In genomic region chr9:34463098-34463900, GRCh38 we compare ENCODE assay signal across 12 cellular contexts. TPM values are rescaled to one million over a fixed set of nuclear protein-coding genes. Genes with fewer than 3 reads are reported as not detected.
DNase-seq lines count a peak whose midpoint lies in the region; ATAC-seq and TF ChIP-seq lines count a peak whose summit lies in the region.
"Had no signal": no experiment of that assay in that cellular context is flagged by ENCODE, and none has a peak within 500 bp of the region (broad histone marks: within the 10 kb centered on the region; RNA-seq: fewer than 3 reads in every experiment).

No MANE protein-coding gene starts in this region.

- H3K4me1 Mint-ChIP-seq in activated CD8-positive, alpha-beta memory T cell treated with anti-CD3 and anti-CD28 coated beads, Interleukin-2, amount 10 ng/mL, durations not matched to agents 7 days and 5 days: peaks cover 16% of the 10 kb centered on the region
- H3K4me1 Mint-ChIP-seq in CD8-positive, alpha-beta T cell (ENCODE audit: low read depth): peaks cover 8% of the 10 kb centered on the region

- CTCF ChIA-PET in activated CD8-positive, alpha-beta memory T cell treated with anti-CD3 and anti-CD28 coated beads, Interleukin-2, amount 10 ng/mL, durations not matched to agents 7 days and 5 days (lab: Charles Lee): interaction anchor here (0.9 to 1.8 kb wide), 5 partner anchors 8 to 140 kb away, joined by 3 to 4 read pairs (median 3); no protein-coding TSS in a partner anchor
- CTCF ChIA-PET in CD8-positive, alpha-beta T cell (lab: Charles Lee): interaction anchor here (1.0 to 1.9 kb wide), 3 partner anchors 18 to 140 kb away, joined by 3 to 5 read pairs (median 4); no protein-coding TSS in a partner anchor

- H3K4me3 ChIP-seq in CD8-positive, alpha-beta T cell (ENCODE audit: low read depth, low read length): no peak overlapping the region
- H3K4me3 ChIP-seq: BLaER1 had no signal

- H3K36me3 ChIP-seq in CD8-positive, alpha-beta T cell (ENCODE audit: insufficient read depth, low read length): no peaks in the 10 kb centered on the region
- H3K36me3 ChIP-seq: BLaER1 had no signal

- POLR2A ChIA-PET in CD8-positive, alpha-beta T cell (lab: Charles Lee): no interaction called here

- no peak for TF ChIP-seq CTCF in CD8-positive, alpha-beta T cell (IDR thresholded peaks at IDR 0.05)

- no peaks in the 10 kb centered on the region for H3K36me3 Mint-ChIP-seq in activated CD8-positive, alpha-beta memory T cell treated with anti-CD3 and anti-CD28 coated beads, Interleukin-2, amount 10 ng/mL, durations not matched to agents 7 days and 5 days
- no peaks in the 10 kb centered on the region for H3K36me3 Mint-ChIP-seq in CD8-positive, alpha-beta T cell

- H3K4me1 ChIP-seq in CD8-positive, alpha-beta T cell (ENCODE audit: insufficient read depth, low read length): no peaks in the 10 kb centered on the region

- H3K27me3 Mint-ChIP-seq in activated CD8-positive, alpha-beta memory T cell treated with anti-CD3 and anti-CD28 coated beads, Interleukin-2, amount 10 ng/mL, durations not matched to agents 7 days and 5 days: peaks cover 12% of the 10 kb centered on the region
- H3K27me3 Mint-ChIP-seq in CD8-positive, alpha-beta T cell (ENCODE audit: low read depth): no peaks in the 10 kb centered on the region

- intact Hi-C loops in CD8-positive, alpha-beta T cell (cut with DNase I, micrococcal nuclease): no loop called here

- no peak overlapping the region for H3K27ac ChIP-seq in CD8-positive, alpha-beta T cell (ENCODE audit: low read depth, low read length)
- H3K27ac ChIP-seq: BLaER1 had no signal

- H3K9me3 Mint-ChIP-seq in activated CD8-positive, alpha-beta memory T cell treated with anti-CD3 and anti-CD28 coated beads, Interleukin-2, amount 10 ng/mL, durations not matched to agents 7 days and 5 days (ENCODE audit: low read depth): no peaks in the 10 kb centered on the region
- no peaks in the 10 kb centered on the region for H3K9me3 Mint-ChIP-seq in CD8-positive, alpha-beta T cell

- no peaks in the 10 kb centered on the region for H3K9me3 ChIP-seq in CD8-positive, alpha-beta T cell (ENCODE audit: low read length)
- H3K9me3 ChIP-seq: BLaER1 had no signal

- no peaks in the 10 kb centered on the region for H3K27me3 ChIP-seq in CD8-positive, alpha-beta T cell (ENCODE audit: insufficient read depth, low read length)
- H3K27me3 ChIP-seq: BLaER1 had no signal

- peak; percentile 20 for ATAC-seq in activated CD8-positive, alpha-beta memory T cell treated with anti-CD3 and anti-CD28 coated beads, Interleukin-2, amount 10 ng/mL, durations not matched to agents 7 days and 5 days
- ATAC-seq in SK-N-SH treated with all-trans-retinoic acid at 6 μM for 48 hours: peak; percentile 76
- ATAC-seq in stimulated activated naive CD8-positive, alpha-beta T cell treated with anti-CD3 and anti-CD28 coated beads, Interleukin-15, Interleukin-2, amounts not matched to agents 100 U/mL and 50 U/mL, for 24 hours: peak; percentile 86
- no peak for ATAC-seq in GM19397 (IDR thresholded peaks at IDR 0.05; ENCODE audit: unreplicated experiment)
- no peak for ATAC-seq in CD8-positive, alpha-beta T cell
- ATAC-seq: left lobe of liver had no signal

- H3K27ac Mint-ChIP-seq in activated CD8-positive, alpha-beta memory T cell treated with anti-CD3 and anti-CD28 coated beads, Interleukin-2, amount 10 ng/mL, durations not matched to agents 7 days and 5 days: no peak overlapping the region
- H3K27ac Mint-ChIP-seq in CD8-positive, alpha-beta T cell: no peak overlapping the region

- no peak for DNase-seq in activated CD8-positive, alpha-beta memory T cell treated with anti-CD3 and anti-CD28 coated beads, Interleukin-2, amount 10 ng/mL, durations not matched to agents 7 days and 5 days
- DNase-seq in activated CD8-positive, alpha-beta memory T cell treated with anti-CD3 and anti-CD28 coated beads, Interleukin-2, amount 50 U/mL, for 4 hours: no peak
- DNase-seq in fibroblast of peridontal ligament (ENCODE audit: extremely low read depth) (peak; percentile 66), NCI-H1417 treated with DMSO at 0.1 percent for 48 hours (lab: John Stamatoyannopoulos, UW) (no peak)
- DNase-seq in stimulated activated naive CD8-positive, alpha-beta T cell treated with anti-CD3 and anti-CD28 coated beads, Interleukin-15, Interleukin-2, amounts not matched to agents 100 U/mL and 50 U/mL, for 24 hours: peak; percentile 71
- no peak for DNase-seq in CD8-positive, alpha-beta T cell
- DNase-seq: cortex of kidney had no signal

- H3K4me3 Mint-ChIP-seq in activated CD8-positive, alpha-beta memory T cell treated with anti-CD3 and anti-CD28 coated beads, Interleukin-2, amount 10 ng/mL, durations not matched to agents 7 days and 5 days: no peak overlapping the region
- H3K4me3 Mint-ChIP-seq in CD8-positive, alpha-beta T cell: no peak overlapping the region

TF ChIP-seq in SK-N-SH treated with all-trans-retinoic acid at 6 μM for 48 hours, 23 proteins besides CTCF, POLR2A, EP300 and RAD21 (continues in another document):
- TF ChIP-seq CREB5 (CRISPR knock-in tag; IDR thresholded peaks at IDR 0.05; ENCODE audit: low read depth) (no peak), ZFP3 (CRISPR knock-in tag; IDR thresholded peaks at IDR 0.05) (no peak), OSR1 (CRISPR knock-in tag; IDR thresholded peaks at IDR 0.05) (no peak), BACH2 (CRISPR knock-in tag; IDR thresholded peaks at IDR 0.05; ENCODE audit: borderline replicate concordance) (no peak), RARB (CRISPR knock-in tag; IDR thresholded peaks at IDR 0.05) (no peak), CSDC2 (CRISPR knock-in tag; IDR thresholded peaks at IDR 0.05) (no peak)
- TF ChIP-seq, protein P1, sequence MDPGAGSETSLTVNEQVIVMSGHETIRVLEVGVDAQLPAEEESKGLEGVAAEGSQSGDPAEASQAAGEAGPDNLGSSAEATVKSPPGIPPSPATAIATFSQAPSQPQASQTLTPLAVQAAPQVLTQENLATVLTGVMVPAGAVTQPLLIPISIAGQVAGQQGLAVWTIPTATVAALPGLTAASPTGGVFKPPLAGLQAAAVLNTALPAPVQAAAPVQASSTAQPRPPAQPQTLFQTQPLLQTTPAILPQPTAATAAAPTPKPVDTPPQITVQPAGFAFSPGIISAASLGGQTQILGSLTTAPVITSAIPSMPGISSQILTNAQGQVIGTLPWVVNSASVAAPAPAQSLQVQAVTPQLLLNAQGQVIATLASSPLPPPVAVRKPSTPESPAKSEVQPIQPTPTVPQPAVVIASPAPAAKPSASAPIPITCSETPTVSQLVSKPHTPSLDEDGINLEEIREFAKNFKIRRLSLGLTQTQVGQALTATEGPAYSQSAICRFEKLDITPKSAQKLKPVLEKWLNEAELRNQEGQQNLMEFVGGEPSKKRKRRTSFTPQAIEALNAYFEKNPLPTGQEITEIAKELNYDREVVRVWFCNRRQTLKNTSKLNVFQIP (CRISPR knock-in tag; IDR thresholded peaks at IDR 0.05; ENCODE audit: borderline replicate concordance, low read depth): no peak
- TF ChIP-seq, protein P2, sequence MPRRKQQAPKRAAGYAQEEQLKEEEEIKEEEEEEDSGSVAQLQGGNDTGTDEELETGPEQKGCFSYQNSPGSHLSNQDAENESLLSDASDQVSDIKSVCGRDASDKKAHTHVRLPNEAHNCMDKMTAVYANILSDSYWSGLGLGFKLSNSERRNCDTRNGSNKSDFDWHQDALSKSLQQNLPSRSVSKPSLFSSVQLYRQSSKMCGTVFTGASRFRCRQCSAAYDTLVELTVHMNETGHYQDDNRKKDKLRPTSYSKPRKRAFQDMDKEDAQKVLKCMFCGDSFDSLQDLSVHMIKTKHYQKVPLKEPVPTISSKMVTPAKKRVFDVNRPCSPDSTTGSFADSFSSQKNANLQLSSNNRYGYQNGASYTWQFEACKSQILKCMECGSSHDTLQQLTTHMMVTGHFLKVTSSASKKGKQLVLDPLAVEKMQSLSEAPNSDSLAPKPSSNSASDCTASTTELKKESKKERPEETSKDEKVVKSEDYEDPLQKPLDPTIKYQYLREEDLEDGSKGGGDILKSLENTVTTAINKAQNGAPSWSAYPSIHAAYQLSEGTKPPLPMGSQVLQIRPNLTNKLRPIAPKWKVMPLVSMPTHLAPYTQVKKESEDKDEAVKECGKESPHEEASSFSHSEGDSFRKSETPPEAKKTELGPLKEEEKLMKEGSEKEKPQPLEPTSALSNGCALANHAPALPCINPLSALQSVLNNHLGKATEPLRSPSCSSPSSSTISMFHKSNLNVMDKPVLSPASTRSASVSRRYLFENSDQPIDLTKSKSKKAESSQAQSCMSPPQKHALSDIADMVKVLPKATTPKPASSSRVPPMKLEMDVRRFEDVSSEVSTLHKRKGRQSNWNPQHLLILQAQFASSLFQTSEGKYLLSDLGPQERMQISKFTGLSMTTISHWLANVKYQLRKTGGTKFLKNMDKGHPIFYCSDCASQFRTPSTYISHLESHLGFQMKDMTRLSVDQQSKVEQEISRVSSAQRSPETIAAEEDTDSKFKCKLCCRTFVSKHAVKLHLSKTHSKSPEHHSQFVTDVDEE (CRISPR knock-in tag; IDR thresholded peaks at IDR 0.05): peak; percentile 72; the same call in 1 of the 2 replicates

RNA-seq across cellular contexts. Expression of gene DNAI1, which starts 4.7 kb away (rescaled TPM):
- not detected for total RNA-seq in activated CD8-positive, alpha-beta memory T cell treated with anti-CD3 and anti-CD28 coated beads, Interleukin-2, amount 10 ng/mL, durations not matched to agents 7 days and 5 days
- not detected for total RNA-seq in CD8-positive, alpha-beta T cell
- total RNA-seq: left lobe of liver, skeletal muscle tissue had no signal

RNA-seq across cellular contexts. Expression of gene FAM219A, which starts 4.9 kb away (rescaled TPM):
- 10 to 100 TPM in 1 of 2 experiments, 1 to 10 TPM in 1; 7.9 to 13.8 TPM for total RNA-seq in activated CD8-positive, alpha-beta memory T cell treated with anti-CD3 and anti-CD28 coated beads, Interleukin-2, amount 10 ng/mL, durations not matched to agents 7 days and 5 days
- total RNA-seq in CD8-positive, alpha-beta T cell: 1 to 10 TPM; 5.5 to 5.9 TPM

RNA-seq across cellular contexts. Expression of gene ENHO, which starts 59.5 kb away (rescaled TPM):
- total RNA-seq in activated CD8-positive, alpha-beta memory T cell treated with anti-CD3 and anti-CD28 coated beads, Interleukin-2, amount 10 ng/mL, durations not matched to agents 7 days and 5 days: not detected
- not detected for total RNA-seq in CD8-positive, alpha-beta T cell

Comparison
In these comparisons a context has a peak if more than half of its experiments do, and no peak if none do; other contexts are left out.
1. ATAC-seq: peak in activated CD8-positive, alpha-beta memory T cell treated with anti-CD3 and anti-CD28 coated beads, Interleukin-2, amount 10 ng/mL, durations not matched to agents 7 days and 5 days (single experiment), SK-N-SH treated with all-trans-retinoic acid at 6 μM for 48 hours (single experiment) and stimulated activated naive CD8-positive, alpha-beta T cell treated with anti-CD3 and anti-CD28 coated beads, Interleukin-15, Interleukin-2, amounts not matched to agents 100 U/mL and 50 U/mL, for 24 hours (single experiment); none in GM19397 (single experiment) and CD8-positive, alpha-beta T cell (single experiment).
2. DNase-seq: peak in fibroblast of peridontal ligament (single experiment) and stimulated activated naive CD8-positive, alpha-beta T cell treated with anti-CD3 and anti-CD28 coated beads, Interleukin-15, Interleukin-2, amounts not matched to agents 100 U/mL and 50 U/mL, for 24 hours (single experiment); none in activated CD8-positive, alpha-beta memory T cell treated with anti-CD3 and anti-CD28 coated beads, Interleukin-2, amount 10 ng/mL, durations not matched to agents 7 days and 5 days (single experiment), activated CD8-positive, alpha-beta memory T cell treated with anti-CD3 and anti-CD28 coated beads, Interleukin-2, amount 50 U/mL, for 4 hours (single experiment), NCI-H1417 treated with DMSO at 0.1 percent for 48 hours (single experiment) and CD8-positive, alpha-beta T cell (0 of 7).